ENCODE assay signal across 7 cellular contexts in genomic region chr1:79437540-79437939, GRCh38.
"Had no signal": no experiment of that assay in that cellular context is flagged by ENCODE, and none has a peak within 500 bp of the region (broad histone marks: within the 10 kb centered on the region; RNA-seq: fewer than 3 reads in every experiment).

No MANE protein-coding gene starts in this region.

- H3K4me3 ChIP-seq: K562 had no signal

- DNase-seq: IMR-90, KBM-7, KG1 had no signal

- H3K9ac ChIP-seq: KMS-11 had no signal

- ATAC-seq: HepG2, K562 had no signal

- H3K27ac ChIP-seq: HL-60, KMS-11 had no signal
